Comparison of ENCODE assay signal across 24 cellular contexts in genomic region chr2:195150819-195151218, GRCh38.
"Had no signal": no experiment of that assay in that cellular context is flagged by ENCODE, and none has a peak within 500 bp of the region (broad histone marks: within the 10 kb centered on the region; RNA-seq: fewer than 3 reads in every experiment).

No MANE protein-coding gene starts in this region.

- H3K4me1 Mint-ChIP-seq: endodermal cell had no signal

- H3K4me1 ChIP-seq: colonic mucosa, esophagus squamous epithelium, gastrocnemius medialis, heart right ventricle, left lung, lower lobe of right lung had no signal

- DNase-seq: cerebellar nuclear complex; colonic mucosa; cortex of kidney; effector CD8-positive, alpha-beta T cell; effector memory CD8-positive, alpha-beta T cell; endodermal cell; erythroblast; esophagus squamous epithelium; foreskin fibroblast; foreskin melanocyte; gastrocnemius medialis; glutamatergic neuron; head of caudate nucleus; heart right ventricle; hippocampal formation; left cardiac atrium; left lung; left ventricle myocardium superior; lower lobe of right lung; mesenchymal stem cell; mucosa of descending colon had no signal

- H3K36me3 Mint-ChIP-seq: mesothelial cell of epicardium had no signal

- H3K27ac Mint-ChIP-seq: dendritic cell treated with granulocyte-macrophage colony-stimulating factor and Interleukin-4, amounts not matched to agents 40 ng/mL and 50 ng/mL, for 4 days; effector memory CD8-positive, alpha-beta T cell; endodermal cell; mesothelial cell of epicardium had no signal

- H3K36me3 ChIP-seq: colonic mucosa, esophagus squamous epithelium, gastrocnemius medialis, heart right ventricle, left lung, lower lobe of right lung had no signal

- H3K27me3 ChIP-seq: colonic mucosa, esophagus squamous epithelium, gastrocnemius medialis, heart right ventricle, left lung had no signal

- H3K27ac ChIP-seq: colonic mucosa, epithelial cell of prostate, esophagus squamous epithelium, gastrocnemius medialis, heart right ventricle, left lung, lower lobe of right lung had no signal

- H3K9me3 ChIP-seq: colonic mucosa, esophagus squamous epithelium, gastrocnemius medialis, heart right ventricle, left lung, lower lobe of right lung, mucosa of descending colon had no signal

- H3K27me3 Mint-ChIP-seq: dendritic cell treated with granulocyte-macrophage colony-stimulating factor and Interleukin-4, amounts not matched to agents 40 ng/mL and 50 ng/mL, for 4 days; effector memory CD8-positive, alpha-beta T cell had no signal

- H3K4me3 Mint-ChIP-seq: dendritic cell treated with granulocyte-macrophage colony-stimulating factor and Interleukin-4, amounts not matched to agents 40 ng/mL and 50 ng/mL, for 4 days; effector memory CD8-positive, alpha-beta T cell; endodermal cell; mesothelial cell of epicardium had no signal

- H3K4me3 ChIP-seq: colonic mucosa, esophagus squamous epithelium, gastrocnemius medialis, heart right ventricle, left lung, lower lobe of right lung, mucosa of descending colon had no signal

- H3K9me3 Mint-ChIP-seq: dendritic cell treated with granulocyte-macrophage colony-stimulating factor and Interleukin-4, amounts not matched to agents 40 ng/mL and 50 ng/mL, for 4 days; effector memory CD8-positive, alpha-beta T cell; endodermal cell; mesothelial cell of epicardium had no signal
